Comparison of ENCODE assay signal across 9 cellular contexts in the genomic region with DNA sequence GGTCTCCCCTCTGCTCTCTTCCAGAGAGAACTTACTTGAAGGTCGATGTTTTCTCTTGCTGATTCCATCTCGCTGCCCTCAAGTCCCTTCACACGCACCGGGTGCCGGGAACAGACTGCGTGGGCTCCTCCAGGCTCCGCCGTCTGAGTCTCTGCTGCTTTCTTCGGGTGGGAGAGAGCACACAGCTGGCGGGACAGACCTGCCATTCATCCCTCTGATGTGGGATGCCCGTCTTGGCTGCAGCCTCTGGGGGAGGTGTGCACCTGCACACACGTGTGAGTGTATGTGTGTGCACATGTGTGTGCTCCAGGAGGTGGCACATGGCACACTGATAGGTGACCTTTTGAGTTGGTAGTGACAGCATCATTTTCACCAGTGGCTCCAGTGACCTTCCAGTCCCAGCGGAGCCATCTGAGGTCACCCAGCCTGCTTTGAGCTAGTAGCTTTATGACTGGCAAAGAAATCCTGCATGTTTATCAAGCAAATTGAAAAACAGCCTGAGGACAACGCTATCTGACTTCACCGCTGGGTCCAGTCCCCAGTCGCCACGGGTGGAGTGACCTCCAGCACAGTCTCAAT. TPM values are rescaled to one million over a fixed set of nuclear protein-coding genes. Genes with fewer than 3 reads are reported as not detected.
DNase-seq lines count a peak whose midpoint lies in the region; ATAC-seq and TF ChIP-seq lines count a peak whose summit lies in the region.
"Had no signal": no experiment of that assay in that cellular context is flagged by ENCODE, and none has a peak within 500 bp of the region (broad histone marks: within the 10 kb centered on the region; RNA-seq: fewer than 3 reads in every experiment).

A gene with protein sequence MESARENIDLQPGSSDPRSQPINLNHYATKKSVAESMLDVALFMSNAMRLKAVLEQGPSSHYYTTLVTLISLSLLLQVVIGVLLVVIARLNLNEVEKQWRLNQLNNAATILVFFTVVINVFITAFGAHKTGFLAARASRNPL (minus strand): TSS at position 153 of the 579 bp plus-strand sequence. CDS start 85 bp downstream, at position 68.

- H3K9me3 ChIP-seq in transverse colon = no peaks in the 10 kb centered on the region

- in situ Hi-C loops in transverse colon (cut with MboI; ENCODE audit: low pct_ligation_motif_present in 1 of 4, low pct_unique_long_range_greater_than_20kb in 1 of 4, low sequenced_read_pairs in 3 of 4) = no loop called here
- in situ Hi-C loops in ACHN (cut with HindIII; ENCODE audit: low pct_ligation_motif_present, low pct_unique_long_range_greater_than_20kb, low sequenced_read_pairs) = no loop called here

- no peaks in the 10 kb centered on the region for H3K36me3 ChIP-seq in urinary bladder (ENCODE audit: insufficient read depth)
- no peaks in the 10 kb centered on the region for H3K36me3 ChIP-seq in transverse colon

- DNase-seq in Right ventricle myocardium inferior (ENCODE audit: missing footprints) = no peak
- DNase-seq in cardiac septum (ENCODE audit: low spot score) = no peak
- no peak for DNase-seq in coronary artery (ENCODE audit: low spot score)
- peak; percentile 18 for DNase-seq in myocyte (ENCODE audit: low read depth)
- DNase-seq in transverse colon = no peak
- no peak for DNase-seq in ACHN
- DNase-seq in DMS53 (lab: John Stamatoyannopoulos, UW) = no peak
- DNase-seq: kidney had no signal

- TF ChIP-seq CTCF in coronary artery (IDR thresholded peaks at IDR 0.05) (no peak), transverse colon (IDR thresholded peaks at IDR 0.05) (no peak)

- H3K27ac ChIP-seq in coronary artery (peak within 1 kb of the TSS; percentile 37 to 68), urinary bladder (ENCODE audit: low read depth) (no peak within 1 kb of the TSS), transverse colon (peak within 1 kb of the TSS in 1 of 4 donors; percentile 23)

- H3K4me3 ChIP-seq in coronary artery (peak within 1 kb of the TSS; percentile 65), urinary bladder (ENCODE audit: low read depth, low read length) (peak within 1 kb of the TSS; percentile 24), transverse colon (no peak within 1 kb of the TSS)

- ATAC-seq in Right ventricle myocardium inferior = peak; percentile 47

- intact Hi-C loops in Right ventricle myocardium inferior (cut with DNase I) = loop anchor here (5.0 kb wide), 1 partner anchor 54 kb away; no protein-coding TSS in a partner anchor
- intact Hi-C loops in cardiac septum (cut with DNase I) = no loop called here
- intact Hi-C loops in transverse colon (cut with DNase I; ENCODE audit: low total_unique reads) = no loop called here

- H3K27me3 ChIP-seq in transverse colon = no peaks in the 10 kb centered on the region

- TF ChIP-seq EP300 in transverse colon (IDR thresholded peaks at IDR 0.05; ENCODE audit: low read depth) = no peak

- WGBS in urinary bladder = 57% methylated on average over 17 of the region's 17 CpGs
- WGBS in transverse colon (ENCODE audit: low coverage in 1 of 2), 2 donors = 71 to 77% methylated on average over 11 to 17 of the region's 17 CpGs

- H3K4me1 ChIP-seq in urinary bladder (ENCODE audit: insufficient read depth) (no peaks in the 10 kb centered on the region), transverse colon (no peaks in the 10 kb centered on the region)

- no peak for TF ChIP-seq POLR2A in transverse colon (IDR thresholded peaks at IDR 0.05)

RNA-seq across cellular contexts. Expression of the gene that starts here (rescaled TPM):
- total RNA-seq in Right ventricle myocardium inferior = 8.6 TPM
- total RNA-seq in cardiac septum = 3.9 TPM
- 0.13 TPM in 1 of 2 replicates, not detected in the other for total RNA-seq in myocyte
- polyA plus RNA-seq in myocyte (2012) = 20.5 TPM
- 1.7 TPM for total RNA-seq in urinary bladder
- 6.9 TPM for polyA plus RNA-seq in urinary bladder
- total RNA-seq in transverse colon = 1 to 10 TPM; 1.4 to 8.0 (median 5.6) TPM

Comparison
In these comparisons a context has a peak if more than half of its experiments do, and no peak if none do; other contexts are left out.
1. H3K4me3 ChIP-seq: peak in coronary artery (single experiment) and urinary bladder (single experiment); none in transverse colon (0 of 4).